In the genomic region with DNA sequence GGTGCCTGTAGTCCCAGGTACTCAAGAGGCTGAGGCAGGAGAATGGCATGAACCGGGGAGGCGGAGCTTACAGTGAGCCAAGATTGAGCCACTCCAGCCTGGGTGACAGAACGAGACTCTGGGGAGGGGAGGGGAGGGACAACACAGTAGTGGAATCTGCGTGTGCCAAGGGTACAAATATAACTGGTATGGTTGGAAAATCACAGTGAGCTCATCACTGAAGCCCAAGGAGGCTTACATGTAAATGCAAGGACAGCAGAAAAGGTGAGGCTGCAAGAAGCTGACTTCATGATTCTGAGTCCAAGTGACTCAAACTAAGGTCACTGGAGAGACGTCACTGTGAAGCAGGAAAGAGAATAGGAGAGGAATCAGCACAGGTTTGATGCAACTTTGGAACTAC, we compare ENCODE assay signal across 2 cellular contexts.
TF ChIP-seq lines count a peak whose summit lies in the region.

No MANE protein-coding gene starts in this region.

TF ChIP-seq in A549, 52 proteins besides CTCF, POLR2A, EP300 and RAD21:
- no peak for TF ChIP-seq FOSL2 (IDR thresholded peaks at IDR 0.05)
- peak; percentile 29; the same call in 1 of the 2 replicates for TF ChIP-seq FOSL2 (CRISPR knock-in tag; IDR thresholded peaks at IDR 0.05)
- TF ChIP-seq KDM1A (IDR thresholded peaks at IDR 0.05; ENCODE audit: low read depth) = no peak
- TF ChIP-seq MAFK (IDR thresholded peaks at IDR 0.05; ENCODE audit: partially characterized antibody) = peak; percentile 99

TF ChIP-seq in IMR-90, 13 proteins besides CTCF, POLR2A, EP300 and RAD21:
- no peak for TF ChIP-seq NFE2L2 (IDR thresholded peaks at IDR 0.05; ENCODE audit: low read depth, low read length)
- peak; percentile 62; the same call in 1 of the 2 replicates for TF ChIP-seq CEBPB (IDR thresholded peaks at IDR 0.05; ENCODE audit: low read depth, low read length)
- TF ChIP-seq, protein P1, sequence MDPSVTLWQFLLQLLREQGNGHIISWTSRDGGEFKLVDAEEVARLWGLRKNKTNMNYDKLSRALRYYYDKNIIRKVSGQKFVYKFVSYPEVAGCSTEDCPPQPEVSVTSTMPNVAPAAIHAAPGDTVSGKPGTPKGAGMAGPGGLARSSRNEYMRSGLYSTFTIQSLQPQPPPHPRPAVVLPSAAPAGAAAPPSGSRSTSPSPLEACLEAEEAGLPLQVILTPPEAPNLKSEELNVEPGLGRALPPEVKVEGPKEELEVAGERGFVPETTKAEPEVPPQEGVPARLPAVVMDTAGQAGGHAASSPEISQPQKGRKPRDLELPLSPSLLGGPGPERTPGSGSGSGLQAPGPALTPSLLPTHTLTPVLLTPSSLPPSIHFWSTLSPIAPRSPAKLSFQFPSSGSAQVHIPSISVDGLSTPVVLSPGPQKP (IDR thresholded peaks at IDR 0.05; ENCODE audit: borderline replicate concordance, low read depth, low read length) = no peak
- 0 out of 2 replicates have a peak, but pooled peaks have one; percentile 9 for TF ChIP-seq FOS (IDR thresholded peaks at IDR 0.05; ENCODE audit: low read depth, low read length)
- no peak for TF ChIP-seq MXI1 (IDR thresholded peaks at IDR 0.05; ENCODE audit: borderline replicate concordance, low read depth, low read length)
- TF ChIP-seq MAZ (IDR thresholded peaks at IDR 0.05; ENCODE audit: borderline replicate concordance, low read depth, low read length) = no peak
- no peak for TF ChIP-seq SMC3 (IDR thresholded peaks at IDR 0.05; ENCODE audit: low read depth, low read length)
- peak; percentile 97 for TF ChIP-seq MAFK (IDR thresholded peaks at IDR 0.05; ENCODE audit: low read depth, low read length)
